ENCODE assay signal across 21 cellular contexts in the genomic region with DNA sequence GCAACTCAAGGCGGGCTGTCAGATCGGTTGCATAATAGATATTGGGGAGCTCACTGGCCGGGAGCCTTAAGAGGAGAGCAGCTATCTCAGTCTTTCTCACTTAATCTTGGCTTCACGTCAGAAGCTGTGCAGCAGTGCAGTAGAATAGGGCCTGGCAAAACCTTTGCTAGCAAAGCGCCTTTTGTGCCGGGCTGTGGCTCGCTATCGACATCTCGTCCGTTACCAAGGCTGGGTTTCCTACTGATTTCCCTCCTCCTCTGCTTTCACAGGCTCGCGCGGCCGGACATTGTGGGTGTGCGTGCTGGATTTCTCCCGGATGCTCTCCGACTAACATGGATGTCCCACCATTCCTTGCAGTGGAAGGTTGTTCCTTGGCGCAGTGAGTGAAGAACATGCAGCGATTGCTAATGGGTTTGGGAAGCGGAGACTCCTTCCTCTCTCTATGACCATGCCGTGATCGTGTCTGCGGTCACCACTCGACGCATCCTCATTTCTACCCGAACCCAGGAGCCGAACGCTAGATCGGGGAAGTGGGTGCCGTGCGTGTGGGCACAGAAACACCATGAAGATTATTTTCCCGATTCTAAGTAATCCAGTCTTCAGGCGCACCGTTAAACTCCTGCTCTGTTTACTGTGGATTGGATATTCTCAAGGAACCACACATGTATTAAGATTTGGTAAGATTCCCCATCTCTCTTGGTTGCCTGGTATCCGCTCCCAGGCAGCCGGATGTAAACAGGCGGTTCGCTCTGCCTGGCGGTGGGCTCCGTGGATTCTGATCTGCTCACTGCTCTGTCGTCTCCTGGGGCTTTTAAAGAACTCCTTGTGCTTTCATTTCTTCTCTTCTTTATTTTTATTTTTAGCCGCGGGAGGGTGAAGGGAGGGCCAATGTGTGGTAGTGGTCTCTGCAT. TPM values are rescaled to one million over a fixed set of nuclear protein-coding genes. Genes with fewer than 3 reads are reported as not detected.
DNase-seq lines count a peak whose midpoint lies in the region; TF ChIP-seq lines count a peak whose summit lies in the region.
"Had no signal": no experiment of that assay in that cellular context is flagged by ENCODE, and none has a peak within 500 bp of the region (broad histone marks: within the 10 kb centered on the region; RNA-seq: fewer than 3 reads in every experiment).

No MANE protein-coding gene starts in this region.

- TF ChIP-seq CTCF in vagina (IDR thresholded peaks at IDR 0.05) (no peak), colonic mucosa (IDR thresholded peaks at IDR 0.05) (no peak), MCF 10A (IDR thresholded peaks at IDR 0.05; ENCODE audit: unreplicated experiment) (no peak)

- intact Hi-C loops in vagina (cut with DNase I) (no loop called here), colonic mucosa (cut with DNase I) (no loop called here), MCF 10A (cut with micrococcal nuclease) (loop anchor here (5.0 to 10.0 kb wide), 4 partner anchors 248 to 1876 kb away; partner anchors contain the start of gene ASCC3)

- POLR2A ChIA-PET in MCF 10A (lab: Yijun Ruan, JAX), result no interaction called here

- TF ChIP-seq POLR2A in vagina (IDR thresholded peaks at IDR 0.05), result no peak

- no peak overlapping the region for H3K27ac ChIP-seq in HUES48 (ENCODE audit: low read depth, low read length)
- H3K27ac ChIP-seq in caudate nucleus (ENCODE audit: low read depth, low read length), result peak overlapping the region; percentile 52
- no peak overlapping the region for H3K27ac ChIP-seq in vagina
- no peak overlapping the region for H3K27ac ChIP-seq in colonic mucosa
- H3K27ac ChIP-seq: prostate gland, tibial artery had no signal

- H3K27me3 Mint-ChIP-seq in MCF 10A (ENCODE audit: insufficient read depth, unreplicated experiment), result no peaks in the 10 kb centered on the region

- peaks cover 8% of the 10 kb centered on the region for H3K9me3 Mint-ChIP-seq in MCF 10A (ENCODE audit: unreplicated experiment)
- H3K9me3 Mint-ChIP-seq: HFFc6 had no signal

- H3K4me3 ChIP-seq in HUES48 (ENCODE audit: low read depth, low read length), result peak overlapping the region; percentile 65
- peak overlapping the region; percentile 15 for H3K4me3 ChIP-seq in skeletal muscle cell (ENCODE audit: low read depth, low read length)
- H3K4me3 ChIP-seq in vagina, result no peak overlapping the region
- no peak overlapping the region for H3K4me3 ChIP-seq in colonic mucosa
- H3K4me3 ChIP-seq: prostate gland, tibial artery had no signal

- H3K36me3 ChIP-seq in HUES48 (ENCODE audit: control insufficient read depth, insufficient read depth, low read length), result no peaks in the 10 kb centered on the region
- no peaks in the 10 kb centered on the region for H3K36me3 ChIP-seq in vagina
- H3K36me3 ChIP-seq in colonic mucosa, result no peaks in the 10 kb centered on the region
- H3K36me3 ChIP-seq: prostate gland, tibial artery had no signal

- no peak overlapping the region for H3K9ac ChIP-seq in HUES48 (ENCODE audit: low read depth, low read length)
- H3K9ac ChIP-seq in colonic mucosa (ENCODE audit: low read depth in 2 of 2, low read length in 2 of 2), result no peak overlapping the region

- H3K4me3 Mint-ChIP-seq in MCF 10A (ENCODE audit: unreplicated experiment), result no peak overlapping the region
- H3K4me3 Mint-ChIP-seq: activated naive CD8-positive, alpha-beta T cell treated with anti-CD3 and anti-CD28 coated beads for 36 hours; HFFc6 had no signal

- peaks cover 7% of the 10 kb centered on the region for H3K36me3 Mint-ChIP-seq in MCF 10A (ENCODE audit: insufficient read depth, unreplicated experiment)
- H3K36me3 Mint-ChIP-seq: activated naive CD8-positive, alpha-beta T cell treated with anti-CD3 and anti-CD28 coated beads for 36 hours; CD14-positive monocyte had no signal

- H3K27ac Mint-ChIP-seq in MCF 10A (ENCODE audit: low read depth, unreplicated experiment), result no peak overlapping the region
- H3K27ac Mint-ChIP-seq: activated naive CD8-positive, alpha-beta T cell treated with anti-CD3 and anti-CD28 coated beads for 36 hours; CD14-positive monocyte; HFFc6 had no signal

- peak in 21 of 61 donors; percentile 6 to 69 (median 45) for DNase-seq in caudate nucleus (lab: John Stamatoyannopoulos, UW)
- peak; percentile 56 for DNase-seq in inferior parietal cortex (ENCODE audit: extremely low spot score)
- DNase-seq in skeletal muscle cell (ENCODE audit: low read depth), result no peak
- no peak for DNase-seq in vagina (ENCODE audit: extremely low spot score in 2 of 2)
- DNase-seq in colonic mucosa, result no peak
- no peak for DNase-seq in MCF 10A (ENCODE audit: unreplicated experiment)
- no peak for DNase-seq in activated naive CD4-positive, alpha-beta T cell treated with Interleukin-2 at 50 U/mL for 16 hours
- DNase-seq: activated CD4-positive, alpha-beta T cell treated with anti-CD3 and anti-CD28 coated beads for 1 hour; activated CD8-positive, alpha-beta memory T cell treated with anti-CD3 and anti-CD28 coated beads, Interleukin-2, amount 50 U/mL, for 48 hours; activated naive CD8-positive, alpha-beta T cell treated with anti-CD3 and anti-CD28 coated beads for 36 hours; DND-41; HFFc6; NCI-H2029 treated with DMSO at 0.1 percent for 48 hours; RPMI8226; stimulated activated CD4-positive, alpha-beta T cell treated with anti-CD3 and anti-CD28 coated beads, Interleukin-2, amount 100 ng/mL, for 24 hours; tibial artery had no signal

- H3K9me3 ChIP-seq in HUES48 (ENCODE audit: control insufficient read depth, insufficient read depth, low read length) (no peaks in the 10 kb centered on the region), vagina (no peaks in the 10 kb centered on the region), colonic mucosa (no peaks in the 10 kb centered on the region)
- H3K9me3 ChIP-seq: prostate gland had no signal

- H3K27me3 ChIP-seq in HUES48 (ENCODE audit: control insufficient read depth, insufficient read depth, low read length) (peaks cover 87% of the 10 kb centered on the region), vagina (no peaks in the 10 kb centered on the region), colonic mucosa (peaks cover 21% of the 10 kb centered on the region)

- H3K4me1 ChIP-seq in HUES48 (ENCODE audit: control insufficient read depth, insufficient read depth, low read length), result peaks cover 38% of the 10 kb centered on the region
- H3K4me1 ChIP-seq in vagina, result peaks cover 4% of the 10 kb centered on the region
- H3K4me1 ChIP-seq in colonic mucosa, result no peaks in the 10 kb centered on the region
- H3K4me1 ChIP-seq: prostate gland had no signal

- BruUV-seq in MCF 10A (replicated peaks; lab: Mats Ljungman, UMichigan), result no TSS peak

- CTCF ChIA-PET in MCF 10A (lab: Yijun Ruan, JAX), result no interaction called here

- H3K4me1 Mint-ChIP-seq in MCF 10A (ENCODE audit: insufficient read depth, unreplicated experiment), result peaks cover 3% of the 10 kb centered on the region
- H3K4me1 Mint-ChIP-seq: activated naive CD8-positive, alpha-beta T cell treated with anti-CD3 and anti-CD28 coated beads for 36 hours; CD14-positive monocyte had no signal

RNA-seq across cellular contexts. Expression of gene GRIK2, which starts 5.5 kb away (rescaled TPM):
- total RNA-seq in vagina (8.8 TPM), colonic mucosa (under 1 TPM; 0.50 to 0.72 TPM), MCF 10A (2022) (0.89 and 2.5 TPM in 2 replicates)
- total RNA-seq: activated naive CD8-positive, alpha-beta T cell treated with anti-CD3 and anti-CD28 coated beads for 36 hours; dermis microvascular lymphatic vessel endothelial cell; T-helper 1 cell treated with Interleukin-12 subunit alpha and Interleukin-12 subunit beta and Interleukin-4 antibody, amounts not matched to agents 30 ng/mL and 1 ng/mL, for 36 hours had no signal

Comparison
In these comparisons a context has a peak if more than half of its experiments do, and no peak if none do; other contexts are left out.
1. H3K4me3 ChIP-seq: peak in HUES48 (single experiment) and skeletal muscle cell (single experiment); none in vagina (0 of 2) and colonic mucosa (single experiment).